ENCODE assay signal across 9 cellular contexts in genomic region chr1:2212167-2212541, GRCh38. TPM values are rescaled to one million over a fixed set of nuclear protein-coding genes. Genes with fewer than 3 reads are reported as not detected.
A peak's percentile ranks its signal among the peaks of the same experiment; 100 is the strongest.
DNase-seq lines count a peak whose midpoint lies in the region; ATAC-seq and TF ChIP-seq lines count a peak whose summit lies in the region.
"Had no signal": no experiment of that assay in that cellular context is flagged by ENCODE, and none has a peak within 500 bp of the region (broad histone marks: within the 10 kb centered on the region; RNA-seq: fewer than 3 reads in every experiment).

No MANE protein-coding gene starts in this region.

- no peak for TF ChIP-seq CTCF in nephron (IDR thresholded peaks at IDR 0.05; ENCODE audit: unreplicated experiment in 3 of 3)

- H3K27ac Mint-ChIP-seq in nephron = peak overlapping the region; percentile 94 to 97 (median 96)
- H3K27ac Mint-ChIP-seq: stimulated activated naive CD8-positive, alpha-beta T cell treated with anti-CD3 and anti-CD28 coated beads, Interleukin-15, amount 100 ng/mL, for 72 hours had no signal

- ATAC-seq in GM19023 (IDR thresholded peaks at IDR 0.05; ENCODE audit: unreplicated experiment) = no peak

- peaks cover 43% of the 10 kb centered on the region for H3K4me1 Mint-ChIP-seq in nephron

- no peaks in the 10 kb centered on the region for H3K27me3 Mint-ChIP-seq in nephron (ENCODE audit: low read depth)
- H3K27me3 Mint-ChIP-seq: stimulated activated naive CD8-positive, alpha-beta T cell treated with anti-CD3 and anti-CD28 coated beads, Interleukin-15, amount 100 ng/mL, for 72 hours had no signal

- 29% methylated on average over 15 of the region's 15 CpGs for WGBS in urinary bladder

- no peaks in the 10 kb centered on the region for H3K4me1 ChIP-seq in urinary bladder (ENCODE audit: insufficient read depth)

- no peaks in the 10 kb centered on the region for H3K36me3 Mint-ChIP-seq in nephron (ENCODE audit: low read depth)

- DNase-seq in NCI-H748 (lab: John Stamatoyannopoulos, UW; ENCODE audit: unreplicated experiment) = peak; percentile 42
- no peak for DNase-seq in NCI-H748 treated with DMSO at 0.1 percent for 48 hours (lab: John Stamatoyannopoulos, UW)
- no peak for DNase-seq in epithelial cell of prostate (ENCODE audit: low read depth, low spot score)
- DNase-seq in activated CD4-positive, alpha-beta T cell treated with anti-CD3 and anti-CD28 coated beads, Interleukin-2, amount 50 U/mL, for 1 hour = no peak
- no peak for DNase-seq in ureter (ENCODE audit: low spot score)

- H3K4me3 ChIP-seq in urinary bladder (ENCODE audit: low read depth, low read length) = peak overlapping the region; percentile 1

- H3K9me3 Mint-ChIP-seq in nephron = no peaks in the 10 kb centered on the region
- H3K9me3 Mint-ChIP-seq: stimulated activated naive CD8-positive, alpha-beta T cell treated with anti-CD3 and anti-CD28 coated beads, Interleukin-15, amount 100 ng/mL, for 72 hours had no signal

- peak overlapping the region; percentile 57 to 72 (median 71) for H3K4me3 Mint-ChIP-seq in nephron

- H3K27ac ChIP-seq in epithelial cell of prostate = peak overlapping the region; percentile 63
- peak overlapping the region; percentile 90 for H3K27ac ChIP-seq in urinary bladder (ENCODE audit: low read depth)

- H3K36me3 ChIP-seq in urinary bladder (ENCODE audit: insufficient read depth) = no peaks in the 10 kb centered on the region

RNA-seq across cellular contexts. Expression of gene SKI, which starts 16.0 kb away (rescaled TPM):
- total RNA-seq in urinary bladder = 27.8 TPM
- polyA plus RNA-seq in urinary bladder = 60.5 TPM
- total RNA-seq in ureter = 77.5 TPM

RNA-seq across cellular contexts. Expression of gene FAAP20, which starts 17.6 kb away (rescaled TPM):
- total RNA-seq in urinary bladder (14.6 TPM), ureter (52.3 TPM)
- polyA plus RNA-seq in urinary bladder = 96.4 TPM
